ENCODE assay signal across 8 cellular contexts in the genomic region with DNA sequence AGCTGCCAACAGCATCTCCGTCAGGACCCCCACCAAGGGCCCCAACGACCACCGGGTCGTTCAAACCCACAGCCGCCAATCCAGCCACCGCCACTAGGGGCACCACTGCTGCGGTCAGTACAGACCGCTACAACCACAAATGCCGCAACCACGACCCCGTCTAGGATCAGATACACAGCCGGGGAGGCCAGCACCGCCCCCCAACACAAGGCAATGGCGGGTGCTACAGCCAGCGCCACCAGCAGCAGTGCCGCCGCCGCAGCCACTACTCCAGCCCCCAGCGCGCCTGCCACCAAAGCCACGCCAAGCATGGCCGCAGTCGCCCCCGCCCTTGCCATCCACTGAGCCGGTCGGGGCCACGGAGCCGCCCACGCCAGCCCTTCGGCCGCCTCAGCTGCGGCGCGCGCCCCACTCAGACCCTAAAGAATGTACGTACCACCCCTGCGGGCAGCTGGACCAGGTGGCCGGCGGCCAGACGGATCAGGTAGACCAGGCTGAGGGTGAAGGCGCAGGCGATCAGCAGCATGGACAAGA. TPM values are rescaled to one million over a fixed set of nuclear protein-coding genes. Genes with fewer than 3 reads are reported as not detected.
A peak's percentile ranks its signal among the peaks of the same experiment; 100 is the strongest.
DNase-seq lines count a peak whose midpoint lies in the region; ATAC-seq and TF ChIP-seq lines count a peak whose summit lies in the region.

No MANE protein-coding gene starts in this region.

- peak overlapping the region; percentile 93 for H2AFZ ChIP-seq in parathyroid adenoma

- no peaks in the 10 kb centered on the region for H3K27me3 ChIP-seq in SJSA1 (replicated peaks)
- H3K27me3 ChIP-seq in cardiac muscle cell = no peaks in the 10 kb centered on the region
- no peaks in the 10 kb centered on the region for H3K27me3 ChIP-seq in parathyroid adenoma (ENCODE audit: control insufficient read depth, insufficient read depth, low read length)
- no peaks in the 10 kb centered on the region for H3K27me3 ChIP-seq in tibial nerve

- H3K4me3 ChIP-seq in Jurkat, Clone E6-1 (ENCODE audit: low read length) = peak overlapping the region; percentile 54
- H3K4me3 ChIP-seq in SJSA1 (peak overlapping the region; percentile 79), cardiac muscle cell (peak overlapping the region; percentile 66), parathyroid adenoma (ENCODE audit: low read depth, low read length) (peak overlapping the region; percentile 88), tibial nerve (peak overlapping the region; percentile 69 to 96 (median 84))

- H3K4me1 ChIP-seq in SJSA1 (replicated peaks) (0 out of 2 replicates have a peak, but pooled peaks cover 7% of the 10 kb centered on the region), cardiac muscle cell (ENCODE audit: low read depth) (peaks cover 16% of the 10 kb centered on the region), parathyroid adenoma (peaks cover 3% of the 10 kb centered on the region), tibial nerve (peaks cover 0 to 33% (median 8%) of the 10 kb centered on the region in 4 donors)

- peaks cover 26% of the 10 kb centered on the region for H3K4me1 Mint-ChIP-seq in activated naive CD8-positive, alpha-beta T cell treated with anti-CD3 and anti-CD28 coated beads for 36 hours

- peak overlapping the region; percentile 100 for H3K27ac Mint-ChIP-seq in activated naive CD8-positive, alpha-beta T cell treated with anti-CD3 and anti-CD28 coated beads for 36 hours

- H3K4me3 Mint-ChIP-seq in activated naive CD8-positive, alpha-beta T cell treated with anti-CD3 and anti-CD28 coated beads for 36 hours = peak overlapping the region; percentile 98

- DNase-seq in DMS79 treated with DMSO at 0.1 percent for 48 hours (lab: John Stamatoyannopoulos, UW) (peak; percentile 61), SJSA1 (ENCODE audit: low read depth in 1 of 2, low spot score in 2 of 2) (peak; percentile 69 to 86), cardiac muscle cell (ENCODE audit: low read depth in 1 of 2, low spot score in 1 of 2) (peak; percentile 70 to 82), tibial nerve (ENCODE audit: low spot score in 2 of 2) (peak; percentile 28 to 71)
- peak; percentile 29 for DNase-seq in Jurkat, Clone E6-1 (ENCODE audit: low read depth, low spot score)
- DNase-seq in activated naive CD8-positive, alpha-beta T cell treated with anti-CD3 and anti-CD28 coated beads for 36 hours = peak; percentile 75

- peak; percentile 41 for ATAC-seq in GM21723 (IDR thresholded peaks at IDR 0.05; ENCODE audit: unreplicated experiment)

- H3K36me3 ChIP-seq in SJSA1 = peaks cover 23% of the 10 kb centered on the region
- H3K36me3 ChIP-seq in cardiac muscle cell = peaks cover 17% of the 10 kb centered on the region
- no peaks in the 10 kb centered on the region for H3K36me3 ChIP-seq in parathyroid adenoma (ENCODE audit: control insufficient read depth, insufficient read depth, low read length)
- peaks cover 0 to 21% (median 2%) of the 10 kb centered on the region in 3 donors for H3K36me3 ChIP-seq in tibial nerve

- H3K36me3 Mint-ChIP-seq in activated naive CD8-positive, alpha-beta T cell treated with anti-CD3 and anti-CD28 coated beads for 36 hours = peaks cover 23% of the 10 kb centered on the region

- H3K27ac ChIP-seq in SJSA1 = peak overlapping the region; percentile 94
- peak overlapping the region; percentile 98 for H3K27ac ChIP-seq in cardiac muscle cell
- peak overlapping the region; percentile 96 for H3K27ac ChIP-seq in parathyroid adenoma
- H3K27ac ChIP-seq in tibial nerve = peak overlapping the region; percentile 95 to 98 (median 97)

- peaks cover 4% of the 10 kb centered on the region for H3K79me2 ChIP-seq in parathyroid adenoma

- TF ChIP-seq POLR2A in tibial nerve (IDR thresholded peaks at IDR 0.05) = no peak

- H3K4me2 ChIP-seq in parathyroid adenoma (ENCODE audit: low read length) = peak overlapping the region; percentile 86

- H3K9me3 ChIP-seq in SJSA1 (replicated peaks) (no peaks in the 10 kb centered on the region), cardiac muscle cell (ENCODE audit: low read depth) (no peaks in the 10 kb centered on the region), parathyroid adenoma (ENCODE audit: control insufficient read depth, low read length) (no peaks in the 10 kb centered on the region), tibial nerve (no peaks in the 10 kb centered on the region)

- H3K9me3 Mint-ChIP-seq in activated naive CD8-positive, alpha-beta T cell treated with anti-CD3 and anti-CD28 coated beads for 36 hours = no peaks in the 10 kb centered on the region

- peak; percentile 81 for TF ChIP-seq CTCF in cardiac muscle cell (IDR thresholded peaks at IDR 0.05; ENCODE audit: low read depth, low read length)
- TF ChIP-seq CTCF in parathyroid adenoma (IDR thresholded peaks at IDR 0.05) = peak; percentile 83
- TF ChIP-seq CTCF in tibial nerve (IDR thresholded peaks at IDR 0.05) = peak; percentile 79 to 90 (median 88)

- no peak for TF ChIP-seq EP300 in tibial nerve (IDR thresholded peaks at IDR 0.05)

- H3K27me3 Mint-ChIP-seq in activated naive CD8-positive, alpha-beta T cell treated with anti-CD3 and anti-CD28 coated beads for 36 hours = peaks cover 6% of the 10 kb centered on the region

- WGBS in tibial nerve, 2 donors = 0 to 1% methylated on average over 23 to 25 of the region's 42 CpGs

- H3K9ac ChIP-seq in parathyroid adenoma = peak overlapping the region; percentile 48

RNA-seq across cellular contexts. Expression of gene CYP51A1, which starts 0.5 kb away (rescaled TPM):
- polyA plus RNA-seq in Jurkat, Clone E6-1 (2012; ENCODE audit: insufficient read depth, insufficient read length) = 7.1 TPM
- 85.3 and 89.0 TPM in 2 replicates for total RNA-seq in SJSA1 (2014; rRNA removed; shearing (Covaris generic))
- 10 to 100 TPM; 57.3 to 62.3 TPM for total RNA-seq in activated naive CD8-positive, alpha-beta T cell treated with anti-CD3 and anti-CD28 coated beads for 36 hours
- total RNA-seq in cardiac muscle cell (41.0 and 94.4 TPM in 2 replicates), tibial nerve (10 to 100 TPM; 46.7 to 58.8 (median 52.2) TPM)
- 70.0 and 116 TPM in 2 replicates for polyA plus RNA-seq in cardiac muscle cell

RNA-seq across cellular contexts. Expression of gene LRRD1, which starts 45.1 kb away (rescaled TPM):
- polyA plus RNA-seq in Jurkat, Clone E6-1 (2012; ENCODE audit: insufficient read depth, insufficient read length) = not detected
- not detected in 2 replicates for total RNA-seq in SJSA1 (2014; rRNA removed; shearing (Covaris generic))
- not detected for total RNA-seq in activated naive CD8-positive, alpha-beta T cell treated with anti-CD3 and anti-CD28 coated beads for 36 hours
- total RNA-seq in cardiac muscle cell (0.51 and 0.60 TPM in 2 replicates), tibial nerve (under 1 TPM in 3 of 4 donors, not detected in 1; 0.39 to 0.44 (median 0.42) TPM)
- polyA plus RNA-seq in cardiac muscle cell = 0.20 TPM in 1 of 2 replicates, not detected in the other

Comparison
In these comparisons a context has a peak if more than half of its experiments do, and no peak if none do; other contexts are left out.
1. Peak in every context shown above with its lines: DNase-seq, ATAC-seq, H3K4me3 ChIP-seq and H3K27ac ChIP-seq.